1 cellular context compared by ENCODE assay signal in genomic region chrX:10516781-10517322, GRCh38.
TF ChIP-seq lines count a peak whose summit lies in the region.

No MANE protein-coding gene starts in this region.

TF ChIP-seq in SK-N-SH, 30 proteins besides CTCF, POLR2A, EP300 and RAD21 (continued from another document):
- no peak for TF ChIP-seq MAX (IDR thresholded peaks at IDR 0.05; ENCODE audit: low read depth)
- TF ChIP-seq TEAD4 (IDR thresholded peaks at IDR 0.05; ENCODE audit: borderline replicate concordance, insufficient read depth) = no peak
- TF ChIP-seq RCOR1 (IDR thresholded peaks at IDR 0.05; ENCODE audit: low read length) = no peak
